Comparison of ENCODE assay signal across 27 cellular contexts in genomic region chr9:89969881-89970639, GRCh38.
A peak's percentile ranks its signal among the peaks of the same experiment; 100 is the strongest.
DNase-seq lines count a peak whose midpoint lies in the region; ATAC-seq lines count a peak whose summit lies in the region.
"Had no signal": no experiment of that assay in that cellular context is flagged by ENCODE, and none has a peak within 500 bp of the region (broad histone marks: within the 10 kb centered on the region; RNA-seq: fewer than 3 reads in every experiment).

No MANE protein-coding gene starts in this region.

- H2BK120ac ChIP-seq in mesenchymal stem cell (ENCODE audit: low read depth, low read length) = no peak overlapping the region

- no peak overlapping the region for H4K8ac ChIP-seq in mesenchymal stem cell (ENCODE audit: low read length)

- no peaks in the 10 kb centered on the region for H3K4me1 ChIP-seq in mesenchymal stem cell (ENCODE audit: control insufficient read depth, insufficient read depth, low read depth, low read length)

- H2AK5ac ChIP-seq in mesenchymal stem cell (ENCODE audit: low read length, severe bottlenecking) = no peak overlapping the region

- no peaks in the 10 kb centered on the region for H3K9me3 Mint-ChIP-seq in stimulated activated naive CD8-positive, alpha-beta T cell treated with anti-CD3 and anti-CD28 coated beads, Interleukin-15, Interleukin-2, amounts not matched to agents 100 ng/mL and 50 ng/mL, for 24 hours
- no peaks in the 10 kb centered on the region for H3K9me3 Mint-ChIP-seq in stimulated activated naive CD8-positive, alpha-beta T cell treated with anti-CD3 and anti-CD28 coated beads, Interleukin-15, amount 100 ng/mL, for 72 hours
- H3K9me3 Mint-ChIP-seq: CD14-positive monocyte; central memory CD8-positive, alpha-beta T cell; nephron progenitor cell had no signal

- H3K79me1 ChIP-seq in mesenchymal stem cell (replicated peaks; ENCODE audit: low read length, poor library complexity, severe bottlenecking) = no peaks in the 10 kb centered on the region

- H4K91ac ChIP-seq in mesenchymal stem cell (ENCODE audit: low read length) = peak overlapping the region; percentile 92

- no peak overlapping the region for H3K4ac ChIP-seq in mesenchymal stem cell (ENCODE audit: low read depth in 1 of 2, low read length in 2 of 2)

- H3K4me1 Mint-ChIP-seq in stimulated activated naive CD8-positive, alpha-beta T cell treated with anti-CD3 and anti-CD28 coated beads, Interleukin-15, Interleukin-2, amounts not matched to agents 100 ng/mL and 50 ng/mL, for 24 hours (ENCODE audit: low read depth) = peaks cover 33% of the 10 kb centered on the region
- peaks cover 22% of the 10 kb centered on the region for H3K4me1 Mint-ChIP-seq in stimulated activated naive CD8-positive, alpha-beta T cell treated with anti-CD3 and anti-CD28 coated beads, Interleukin-15, amount 100 ng/mL, for 72 hours
- H3K4me1 Mint-ChIP-seq: central memory CD8-positive, alpha-beta T cell; T-helper 17 cell had no signal

- H3K4me3 ChIP-seq in mesenchymal stem cell (ENCODE audit: insufficient read depth in 1 of 2, low read depth in 1 of 2, low read length in 2 of 2) = no peak overlapping the region
- H3K4me3 ChIP-seq: SK-N-MC, upper lobe of left lung had no signal

- no peak for ATAC-seq in stimulated activated naive CD8-positive, alpha-beta T cell treated with anti-CD3 and anti-CD28 coated beads, Interleukin-15, amount 100 ng/mL, for 72 hours
- ATAC-seq in HG02938 (IDR thresholded peaks at IDR 0.05; ENCODE audit: unreplicated experiment) (no peak), GM21526 (IDR thresholded peaks at IDR 0.05; ENCODE audit: low FRiP score, unreplicated experiment) (no peak)
- ATAC-seq: left ventricle myocardium superior, T-helper 17 cell had no signal

- no peak overlapping the region for H3K27ac ChIP-seq in mesenchymal stem cell (ENCODE audit: low read length, poor library complexity, severe bottlenecking)
- H3K27ac ChIP-seq: 22Rv1, SK-N-MC, upper lobe of left lung had no signal

- H2BK5ac ChIP-seq in mesenchymal stem cell (ENCODE audit: low read depth, low read length, poor library complexity, severe bottlenecking) = no peak overlapping the region

- no peak overlapping the region for H3K18ac ChIP-seq in mesenchymal stem cell (ENCODE audit: low read depth in 1 of 2, low read length in 2 of 2)

- DNase-seq in NCI-H146 (lab: John Stamatoyannopoulos, UW) (peak; percentile 21), NCI-H146 treated with DMSO at 0.1 percent for 48 hours (lab: John Stamatoyannopoulos, UW; ENCODE audit: unreplicated experiment) (no peak), mesenchymal stem cell (peak; percentile 16), DMS79 (lab: John Stamatoyannopoulos, UW) (no peak)
- no peak for DNase-seq in stimulated activated naive CD8-positive, alpha-beta T cell treated with anti-CD3 and anti-CD28 coated beads, Interleukin-15, amount 100 ng/mL, for 72 hours
- DNase-seq: activated CD4-positive, alpha-beta T cell treated with anti-CD3 and anti-CD28 coated beads for 1 hour; Calu3; DND-41; HCEC 1CT; hypothalamus; KG1; left ventricle myocardium superior; NCI-H1436 treated with DMSO at 0.1 percent for 48 hours; NCI-H446; NCI-H82; nephron progenitor cell; OCI-M1; T-helper 17 cell had no signal

- H2BK15ac ChIP-seq in mesenchymal stem cell (ENCODE audit: low read depth, poor library complexity, severe bottlenecking) = no peak overlapping the region

- peak overlapping the region in 1 of 2 experiments; percentile 15 for H2BK12ac ChIP-seq in mesenchymal stem cell (ENCODE audit: low read length in 2 of 2)

- H3K36me3 ChIP-seq in mesenchymal stem cell (ENCODE audit: control insufficient read depth in 1 of 2, insufficient read depth in 2 of 2, low read depth in 1 of 2, low read length in 2 of 2) = no peaks in the 10 kb centered on the region
- H3K36me3 ChIP-seq: upper lobe of left lung had no signal

- no peaks in the 10 kb centered on the region for H3K27me3 ChIP-seq in mesenchymal stem cell (ENCODE audit: control insufficient read depth in 1 of 2, insufficient read depth in 1 of 2, low read length in 2 of 2)
- H3K27me3 ChIP-seq: upper lobe of left lung had no signal

- no peak overlapping the region for H2AFZ ChIP-seq in mesenchymal stem cell (ENCODE audit: low read depth, low read length)

- no peak overlapping the region for H3K4me2 ChIP-seq in mesenchymal stem cell (ENCODE audit: low read length, poor library complexity, severe bottlenecking)

- H3K4me3 Mint-ChIP-seq in stimulated activated naive CD8-positive, alpha-beta T cell treated with anti-CD3 and anti-CD28 coated beads, Interleukin-15, Interleukin-2, amounts not matched to agents 100 ng/mL and 50 ng/mL, for 24 hours = no peak overlapping the region
- H3K4me3 Mint-ChIP-seq in stimulated activated naive CD8-positive, alpha-beta T cell treated with anti-CD3 and anti-CD28 coated beads, Interleukin-15, amount 100 ng/mL, for 72 hours = no peak overlapping the region
- H3K4me3 Mint-ChIP-seq: activated naive CD8-positive, alpha-beta T cell; CD14-positive monocyte; central memory CD8-positive, alpha-beta T cell; nephron progenitor cell; T-helper 17 cell had no signal

- no peak overlapping the region for H3K23ac ChIP-seq in mesenchymal stem cell (ENCODE audit: low read length in 2 of 2)

- H3K9me3 ChIP-seq in mesenchymal stem cell (ENCODE audit: control insufficient read depth, low read length) = no peaks in the 10 kb centered on the region
- H3K9me3 ChIP-seq: upper lobe of left lung had no signal

- no peaks in the 10 kb centered on the region for H3K36me3 Mint-ChIP-seq in stimulated activated naive CD8-positive, alpha-beta T cell treated with anti-CD3 and anti-CD28 coated beads, Interleukin-15, Interleukin-2, amounts not matched to agents 100 ng/mL and 50 ng/mL, for 24 hours (ENCODE audit: low read depth)
- H3K36me3 Mint-ChIP-seq: activated naive CD8-positive, alpha-beta T cell; CD14-positive monocyte had no signal

- no peak overlapping the region for H3K9ac ChIP-seq in mesenchymal stem cell (ENCODE audit: low read length)

- peak overlapping the region; percentile 39 for H3K27ac Mint-ChIP-seq in stimulated activated naive CD8-positive, alpha-beta T cell treated with anti-CD3 and anti-CD28 coated beads, Interleukin-15, Interleukin-2, amounts not matched to agents 100 ng/mL and 50 ng/mL, for 24 hours
- H3K27ac Mint-ChIP-seq in stimulated activated naive CD8-positive, alpha-beta T cell treated with anti-CD3 and anti-CD28 coated beads, Interleukin-15, amount 100 ng/mL, for 72 hours = no peak overlapping the region
- H3K27ac Mint-ChIP-seq: activated naive CD8-positive, alpha-beta T cell; CD14-positive monocyte; nephron progenitor cell; T-helper 17 cell had no signal

- no peak overlapping the region for H3K14ac ChIP-seq in mesenchymal stem cell (ENCODE audit: low read length in 2 of 2)

- 90% methylated on average over 11 of the region's 11 CpGs for WGBS in mesenchymal stem cell

- peaks cover 7% of the 10 kb centered on the region for H3K27me3 Mint-ChIP-seq in stimulated activated naive CD8-positive, alpha-beta T cell treated with anti-CD3 and anti-CD28 coated beads, Interleukin-15, Interleukin-2, amounts not matched to agents 100 ng/mL and 50 ng/mL, for 24 hours
- H3K27me3 Mint-ChIP-seq in stimulated activated naive CD8-positive, alpha-beta T cell treated with anti-CD3 and anti-CD28 coated beads, Interleukin-15, amount 100 ng/mL, for 72 hours = peaks cover 6% of the 10 kb centered on the region
- H3K27me3 Mint-ChIP-seq: central memory CD8-positive, alpha-beta T cell had no signal

Comparison
In these comparisons a context has a peak if more than half of its experiments do, and no peak if none do; other contexts are left out.
1. DNase-seq: peak in NCI-H146 (single experiment) and mesenchymal stem cell (single experiment); none in NCI-H146 treated with DMSO at 0.1 percent for 48 hours (single experiment), stimulated activated naive CD8-positive, alpha-beta T cell treated with anti-CD3 and anti-CD28 coated beads, Interleukin-15, amount 100 ng/mL, for 72 hours (0 of 2) and DMS79 (single experiment).